In genomic region chr5:87074072-87074471, GRCh38 we compare ENCODE assay signal across 11 cellular contexts.
"Had no signal": no experiment of that assay in that cellular context is flagged by ENCODE, and none has a peak within 500 bp of the region (broad histone marks: within the 10 kb centered on the region; RNA-seq: fewer than 3 reads in every experiment).

No MANE protein-coding gene starts in this region.

- H3K9me3 Mint-ChIP-seq: activated T-cell treated with anti-CD3 and anti-CD28 coated beads, Interleukin-2, amount 50 U/mL, for 4 hours; stimulated activated naive CD8-positive, alpha-beta T cell treated with anti-CD3 and anti-CD28 coated beads, Interleukin-15, Interleukin-2, amounts not matched to agents 100 ng/mL and 50 ng/mL, for 24 hours had no signal

- H3K4me1 ChIP-seq: gastroesophageal sphincter, left lung, upper lobe of left lung had no signal

- DNase-seq: activated CD4-positive, alpha-beta T cell treated with anti-CD3 and anti-CD28 coated beads for 48 hours; activated effector memory CD4-positive, alpha-beta T cell treated with anti-CD3 and anti-CD28 coated beads, Interleukin-2, amount 50 U/mL, for 16 hours; activated T-cell treated with anti-CD3 and anti-CD28 coated beads, Interleukin-2, amount 50 U/mL, for 4 hours; effector CD4-positive, alpha-beta T cell; left lung; T-helper 1 cell; upper lobe of left lung had no signal

- ATAC-seq: activated T-cell treated with anti-CD3 and anti-CD28 coated beads, Interleukin-2, amount 50 U/mL, for 4 hours; gastroesophageal sphincter; left lung; sciatic nerve had no signal

- H3K27me3 ChIP-seq: gastroesophageal sphincter, left lung, upper lobe of left lung had no signal

- H3K27ac Mint-ChIP-seq: stimulated activated naive CD8-positive, alpha-beta T cell treated with anti-CD3 and anti-CD28 coated beads, Interleukin-15, Interleukin-2, amounts not matched to agents 100 ng/mL and 50 ng/mL, for 24 hours had no signal

- H3K4me3 ChIP-seq: coronary artery, gastroesophageal sphincter, left lung, upper lobe of left lung had no signal

- H3K27me3 Mint-ChIP-seq: stimulated activated naive CD8-positive, alpha-beta T cell treated with anti-CD3 and anti-CD28 coated beads, Interleukin-15, Interleukin-2, amounts not matched to agents 100 ng/mL and 50 ng/mL, for 24 hours had no signal

- H3K4me3 Mint-ChIP-seq: activated T-cell treated with anti-CD3 and anti-CD28 coated beads, Interleukin-2, amount 50 U/mL, for 4 hours; stimulated activated naive CD8-positive, alpha-beta T cell treated with anti-CD3 and anti-CD28 coated beads, Interleukin-15, Interleukin-2, amounts not matched to agents 100 ng/mL and 50 ng/mL, for 24 hours had no signal

- H3K27ac ChIP-seq: coronary artery, gastroesophageal sphincter, left lung, upper lobe of left lung had no signal

- H3K9me3 ChIP-seq: gastroesophageal sphincter, left lung, upper lobe of left lung had no signal

- H3K36me3 ChIP-seq: gastroesophageal sphincter, left lung, upper lobe of left lung had no signal
